Comparison of ENCODE assay signal across 29 cellular contexts in genomic region chr15:27873039-27873438, GRCh38.
A peak's percentile ranks its signal among the peaks of the same experiment; 100 is the strongest.
DNase-seq lines count a peak whose midpoint lies in the region; ATAC-seq, FAIRE-seq and TF ChIP-seq lines count a peak whose summit lies in the region.
"Had no signal": no experiment of that assay in that cellular context is flagged by ENCODE, and none has a peak within 500 bp of the region (broad histone marks: within the 10 kb centered on the region; RNA-seq: fewer than 3 reads in every experiment).

No MANE protein-coding gene starts in this region.

- no peaks in the 10 kb centered on the region for H3K4me1 Mint-ChIP-seq in progenitor cell of endocrine pancreas (ENCODE audit: low read depth)
- H3K4me1 Mint-ChIP-seq: CD14-positive monocyte; CD4-positive, alpha-beta memory T cell; CD4-positive, CD25-positive, alpha-beta regulatory T cell; CD8-positive, alpha-beta memory T cell had no signal

- no peaks in the 10 kb centered on the region for H3K79me2 ChIP-seq in H1 (ENCODE audit: control insufficient read depth in 1 of 2, insufficient read depth in 2 of 2, low read length in 2 of 2)

- H2BK15ac ChIP-seq in H1 (ENCODE audit: low read length): no peak overlapping the region

- no peak overlapping the region for H3K9ac ChIP-seq in H1 (replicated peaks in 1 of 4; ENCODE audit: extremely low read depth in 1 of 4, low read depth in 3 of 4, low read length in 3 of 4)
- H3K9ac ChIP-seq: BLaER1 had no signal

- H3K23me2 ChIP-seq in H1 (ENCODE audit: low read depth, low read length): no peaks in the 10 kb centered on the region

- no peaks in the 10 kb centered on the region; the same call in 1 of the 2 replicates for H3K79me1 ChIP-seq in H1 (ENCODE audit: low read depth, low read length)

- no peaks in the 10 kb centered on the region; a peak in 1 of 7 replicates for H3K4me1 ChIP-seq in H1 (replicated peaks in 1 of 4; ENCODE audit: control insufficient read depth in 3 of 4, insufficient read depth in 4 of 4, low read length in 3 of 4)
- no peaks in the 10 kb centered on the region for H3K4me1 ChIP-seq in right cardiac atrium (ENCODE audit: control insufficient read depth, insufficient read depth, low read length)
- H3K4me1 ChIP-seq: BE2C had no signal

- H4K20me1 ChIP-seq in H1 (replicated peaks in 1 of 2; ENCODE audit: control insufficient read depth in 1 of 2, insufficient read depth in 2 of 2, low read length in 2 of 2): no peaks in the 10 kb centered on the region
- H4K20me1 ChIP-seq: BLaER1 had no signal

- H3K14ac ChIP-seq in H1 (ENCODE audit: insufficient read length): no peak overlapping the region

- no peak overlapping the region for H3K4me2 ChIP-seq in H1 (ENCODE audit: insufficient read depth in 1 of 2, low read depth in 2 of 2, low read length in 2 of 2)
- H3K4me2 ChIP-seq: BLaER1 had no signal

- FAIRE-seq in H1 (lab: Jason Lieb, UNC): no peak
- FAIRE-seq: A204.1, GM12878, GM12892, GM18507 had no signal

- H3K4ac ChIP-seq in H1 (replicated peaks; ENCODE audit: insufficient read length, low read depth, low read length): no peak overlapping the region

- H3K56ac ChIP-seq in H1 (replicated peaks; ENCODE audit: insufficient read length, low read depth, low read length): no peak overlapping the region

- peak; percentile 34 for ATAC-seq in Right ventricle myocardium inferior
- no peak for ATAC-seq in Right ventricle myocardium superior (ENCODE audit: poor library complexity)
- peak; percentile 37 for ATAC-seq in left ventricle myocardium superior
- peak; percentile 48 to 51 for ATAC-seq in right cardiac atrium
- ATAC-seq: GM12878 had no signal

- H3K27ac ChIP-seq in H1 (ENCODE audit: low read depth, low read length) (no peak overlapping the region), right cardiac atrium (ENCODE audit: low read length) (no peak overlapping the region)
- H3K27ac ChIP-seq: BLaER1 had no signal

- CTCF ChIA-PET in H1 (lab: Charles Lee; ENCODE audit: partially characterized antibody): no interaction called here

- H4K5ac ChIP-seq in H1 (ENCODE audit: insufficient read length, low read depth, low read length): no peak overlapping the region

- peaks cover 4% of the 10 kb centered on the region for H3K27me3 Mint-ChIP-seq in progenitor cell of endocrine pancreas
- H3K27me3 Mint-ChIP-seq: CD4-positive, alpha-beta memory T cell; CD4-positive, CD25-positive, alpha-beta regulatory T cell had no signal

- no peak overlapping the region for H3K27ac Mint-ChIP-seq in progenitor cell of endocrine pancreas
- H3K27ac Mint-ChIP-seq: CD14-positive monocyte; CD4-positive, alpha-beta memory T cell; CD4-positive, CD25-positive, alpha-beta regulatory T cell; CD8-positive, alpha-beta memory T cell had no signal

- H3K4me3 Mint-ChIP-seq in progenitor cell of endocrine pancreas (ENCODE audit: low read depth): no peak overlapping the region
- H3K4me3 Mint-ChIP-seq: CD14-positive monocyte; CD4-positive, alpha-beta memory T cell; CD4-positive, CD25-positive, alpha-beta regulatory T cell; CD8-positive, alpha-beta memory T cell had no signal

- no peaks in the 10 kb centered on the region for H3K36me3 ChIP-seq in H1 (ENCODE audit: control insufficient read depth in 2 of 4, insufficient read depth in 4 of 4, low read length in 3 of 4)
- H3K36me3 ChIP-seq: BE2C, BLaER1 had no signal

- POLR2A ChIA-PET in H1 (lab: Charles Lee; ENCODE audit: partially characterized antibody): no interaction called here

- H2BK20ac ChIP-seq in H1 (ENCODE audit: low read length): no peak overlapping the region

- no peak overlapping the region for H4K91ac ChIP-seq in H1 (replicated peaks; ENCODE audit: insufficient read length, low read length)

- DNase-seq in Right ventricle myocardium inferior (ENCODE audit: missing footprints): no peak
- no peak for DNase-seq in Right ventricle myocardium superior
- DNase-seq in left ventricle myocardium superior: peak; percentile 36
- no peak for DNase-seq in cardiac septum (ENCODE audit: low spot score)
- no peak for DNase-seq in H1 (ENCODE audit: low read depth in 1 of 2, low spot score in 2 of 2)
- DNase-seq in right cardiac atrium: peak in 1 of 3 donors; percentile 63
- DNase-seq in progenitor cell of endocrine pancreas (ENCODE audit: low spot score, unreplicated experiment): no peak
- no peak for DNase-seq in iPS-NIHi11 (ENCODE audit: low spot score)
- DNase-seq: 8988T; ACHN; BE2C; C1 segment of cervical spinal cord; CD4-positive, alpha-beta memory T cell; CD4-positive, CD25-positive, alpha-beta regulatory T cell; CD8-positive, alpha-beta memory T cell; COR-L47; DMS 273 treated with DMSO at 0.1 percent for 48 hours; DMS153; DMS53; DMS79; DND-41; EL; GDM1 had no signal

- H3K27me3 ChIP-seq in H1 (replicated peaks in 1 of 4; ENCODE audit: control insufficient read depth in 3 of 4, extremely low read depth in 1 of 4, insufficient read depth in 3 of 4, low read length in 3 of 4): no peaks in the 10 kb centered on the region
- no peaks in the 10 kb centered on the region for H3K27me3 ChIP-seq in right cardiac atrium (ENCODE audit: control insufficient read depth, insufficient read depth)
- H3K27me3 ChIP-seq: BE2C, BLaER1 had no signal

- H3K9me3 ChIP-seq in H1 (ENCODE audit: insufficient read depth in 2 of 2, low read depth in 1 of 2, low read length in 1 of 2) (no peaks in the 10 kb centered on the region), right cardiac atrium (ENCODE audit: control insufficient read depth, low read length) (no peaks in the 10 kb centered on the region)
- H3K9me3 ChIP-seq: BE2C, BLaER1 had no signal

- no peak overlapping the region for H2BK12ac ChIP-seq in H1 (ENCODE audit: low read depth, low read length)

- H3K36me3 Mint-ChIP-seq in progenitor cell of endocrine pancreas (ENCODE audit: insufficient read depth): no peaks in the 10 kb centered on the region
- H3K36me3 Mint-ChIP-seq: CD14-positive monocyte; CD4-positive, alpha-beta memory T cell; CD4-positive, CD25-positive, alpha-beta regulatory T cell; CD8-positive, alpha-beta memory T cell had no signal

- no peak overlapping the region for H2AK5ac ChIP-seq in H1 (ENCODE audit: low read depth, low read length)

- 93% methylated on average over 7 of the region's 7 CpGs; no CpG with 5 or more reads in 1 of the 2 experiments for WGBS in H1 (ENCODE audit: extremely low coverage in 1 of 2, insufficient coverage in 1 of 2, insufficient read length in 1 of 2, insufficient replicate concordance in 2 of 2, low coverage in 1 of 2, low lambda C conversion rate in 2 of 2, missing lambda C conversion rate in 1 of 2), 2 experiments
- WGBS in right cardiac atrium: 67% methylated on average over 7 of the region's 7 CpGs

- peak; percentile 24 to 49; a peak in 3 of 4 replicates for TF ChIP-seq RAD21 in H1 (IDR thresholded peaks at IDR 0.05 in 1 of 2, conservative IDR thresholded peaks at IDR 0.05 in 1 of 2; ENCODE audit: low read depth in 2 of 2, low read length in 2 of 2)

- H3K4me3 ChIP-seq in H1 (ENCODE audit: extremely low read depth in 1 of 4, insufficient read depth in 2 of 4, low read depth in 3 of 4, low read length in 4 of 4) (no peak overlapping the region), right cardiac atrium (ENCODE audit: low read length) (no peak overlapping the region)
- H3K4me3 ChIP-seq: BLaER1, GM12878 had no signal

- H3K9me3 Mint-ChIP-seq in progenitor cell of endocrine pancreas (ENCODE audit: low read depth): no peaks in the 10 kb centered on the region

- intact Hi-C loops in Right ventricle myocardium inferior (cut with DNase I) (no loop called here), Right ventricle myocardium superior (cut with DNase I) (no loop called here), left ventricle myocardium superior (cut with micrococcal nuclease) (no loop called here), cardiac septum (cut with DNase I) (no loop called here), right cardiac atrium (cut with DNase I) (no loop called here)

- no peak overlapping the region for H4K8ac ChIP-seq in H1 (ENCODE audit: extremely low read depth, insufficient read depth, low read length)

- TF ChIP-seq EP300 in H1 (IDR thresholded peaks at IDR 0.05; ENCODE audit: borderline replicate concordance in 1 of 2, low read depth in 2 of 2, low read length in 2 of 2): no peak

- H2BK120ac ChIP-seq in H1 (replicated peaks; ENCODE audit: low read depth, low read length): no peak overlapping the region

- H3K23ac ChIP-seq in H1 (ENCODE audit: insufficient read length): no peak overlapping the region

- H2AFZ ChIP-seq in H1 (ENCODE audit: low read length): no peak overlapping the region

- TF ChIP-seq CTCF in H1 (IDR thresholded peaks at IDR 0.05; ENCODE audit: control extremely low read depth in 1 of 3, insufficient read depth in 1 of 3, low read depth in 1 of 3, low read length in 3 of 3) (peak in 2 of 3 experiments; percentile 2 to 24; a peak in 2 of 4 replicates), progenitor cell of endocrine pancreas (IDR thresholded peaks at IDR 0.05; ENCODE audit: unreplicated experiment) (no peak)

- H3K18ac ChIP-seq in H1 (ENCODE audit: extremely low read depth, low read length): no peak overlapping the region

- TF ChIP-seq POLR2A in H1 (IDR thresholded peaks at IDR 0.05; ENCODE audit: control extremely low read depth in 1 of 2, low read depth in 2 of 2, low read length in 2 of 2): no peak

- H2BK5ac ChIP-seq in H1 (ENCODE audit: low read depth, low read length): no peak overlapping the region

TF ChIP-seq in H1, 55 proteins besides CTCF, POLR2A, EP300 and RAD21:
- TF ChIP-seq MAFK (IDR thresholded peaks at IDR 0.05; ENCODE audit: low read depth, low read length): no peak
- no peak for TF ChIP-seq HDAC6 (IDR thresholded peaks at IDR 0.05; ENCODE audit: low read depth, low read length)
- no peak for TF ChIP-seq POU5F1 (IDR thresholded peaks at IDR 0.05; ENCODE audit: low read depth, low read length)
- no peak for TF ChIP-seq POLR2AphosphoS5 (IDR thresholded peaks at IDR 0.05; ENCODE audit: low read depth, low read length)
- TF ChIP-seq RNF2 (IDR thresholded peaks at IDR 0.05; ENCODE audit: borderline replicate concordance, low read depth, low read length, missing control alignments, poor library complexity, severe bottlenecking): no peak
- TF ChIP-seq EZH2 (IDR thresholded peaks at IDR 0.05; ENCODE audit: low read depth, low read length, severe bottlenecking): no peak
TF ChIP-seq in H1: peak in this region for 0.
